In the genomic region with DNA sequence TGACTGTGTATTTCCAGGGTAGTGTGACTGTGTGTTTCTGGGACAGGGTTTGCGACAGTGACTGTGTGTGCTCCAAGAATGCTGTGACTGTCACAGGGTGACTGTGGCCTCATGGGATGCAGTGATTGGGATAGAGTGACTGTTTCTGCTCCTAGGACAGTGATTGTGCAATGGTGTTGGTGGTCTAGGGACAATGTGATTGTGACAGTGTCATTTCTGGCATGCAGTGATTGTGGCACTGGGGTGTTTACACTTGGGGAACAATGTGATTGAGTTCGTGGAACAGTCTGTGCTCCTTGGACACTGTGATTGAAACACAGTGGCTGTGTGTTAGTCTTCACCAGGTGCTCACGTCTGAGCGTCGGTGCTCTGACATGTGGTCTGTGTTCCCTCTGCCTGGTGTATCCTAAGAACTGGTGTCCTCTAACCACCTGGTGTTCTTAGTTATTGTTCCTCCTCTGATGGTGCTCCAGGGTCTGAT, we compare ENCODE assay signal across 11 cellular contexts. TPM values are rescaled to one million over a fixed set of nuclear protein-coding genes. Genes with fewer than 3 reads are reported as not detected.
DNase-seq lines count a peak whose midpoint lies in the region; ATAC-seq and TF ChIP-seq lines count a peak whose summit lies in the region.
"Had no signal": no experiment of that assay in that cellular context is flagged by ENCODE, and none has a peak within 500 bp of the region (broad histone marks: within the 10 kb centered on the region; RNA-seq: fewer than 3 reads in every experiment).

No MANE protein-coding gene starts in this region.

- H3K79me2 ChIP-seq in GM23248 (ENCODE audit: insufficient read depth): no peaks in the 10 kb centered on the region

- H3K4me3 ChIP-seq in BLaER1 treated with 17β-estradiol and CSF1 and Interleukin-3, amounts not matched to agents 10 nM and 100 nM: peak overlapping the region; percentile 79 to 90 (median 84)
- H3K4me3 ChIP-seq in GM23248 (no peak overlapping the region), lower leg skin (ENCODE audit: low read depth, poor library complexity, severe bottlenecking) (no peak overlapping the region)

- peaks cover 0 to 66% (median 22%) of the 10 kb centered on the region in 11 experiments; a peak in 13 of 22 replicates for H4K20me1 ChIP-seq in BLaER1 treated with 17β-estradiol and CSF1 and Interleukin-3, amounts not matched to agents 10 nM and 100 nM
- no peaks in the 10 kb centered on the region for H4K20me1 ChIP-seq in GM23248 (ENCODE audit: insufficient read depth)

- peaks cover 13% of the 10 kb centered on the region; the same call in 1 of the 2 replicates for H3F3A ChIP-seq in GM23248 (ENCODE audit: insufficient read depth)

- no peaks in the 10 kb centered on the region for H3K9me2 ChIP-seq in GM23248 (ENCODE audit: insufficient read depth)

- H2AFZ ChIP-seq in GM23248: no peak overlapping the region

- no peaks in the 10 kb centered on the region for H3K9me3 Mint-ChIP-seq in memory B cell

- peak overlapping the region; percentile 72 for H3K4me3 Mint-ChIP-seq in T-helper 17 cell
- peak overlapping the region; percentile 8 for H3K4me3 Mint-ChIP-seq in memory B cell

- no peak for TF ChIP-seq CTCF in GM20000 (IDR thresholded peaks at IDR 0.05; ENCODE audit: extremely low read depth, missing control alignments)
- TF ChIP-seq CTCF in lower leg skin (IDR thresholded peaks at IDR 0.05): no peak

- intact Hi-C loops in lower leg skin (cut with DNase I; ENCODE audit: low total_unique reads): no loop called here

- H3K36me3 Mint-ChIP-seq in T-helper 17 cell (ENCODE audit: low read depth): peaks cover 3% of the 10 kb centered on the region
- no peaks in the 10 kb centered on the region for H3K36me3 Mint-ChIP-seq in memory B cell

- peak overlapping the region in 10 of 11 experiments; percentile 74 to 90 (median 86); a peak in 16 of 22 replicates for H3K27ac ChIP-seq in BLaER1 treated with 17β-estradiol and CSF1 and Interleukin-3, amounts not matched to agents 10 nM and 100 nM
- H3K27ac ChIP-seq in GM23248: no peak overlapping the region

- DNase-seq in GM20000 (ENCODE audit: low spot score) (peak; percentile 21), T-helper 17 cell (no peak), memory B cell (ENCODE audit: low spot score in 2 of 2) (no peak), H4 (ENCODE audit: low spot score) (no peak), GM23248 (no peak), lower leg skin (ENCODE audit: low spot score in 2 of 2) (no peak), NCI-H226 (no peak)
- DNase-seq: activated effector memory CD4-positive, alpha-beta T cell treated with anti-CD3 and anti-CD28 coated beads, Interleukin-2, amount 50 U/mL, for 16 hours; GOT3; MG63 had no signal

- peak overlapping the region; percentile 68 for H3K27ac Mint-ChIP-seq in T-helper 17 cell
- no peak overlapping the region for H3K27ac Mint-ChIP-seq in memory B cell

- H3K4me2 ChIP-seq in BLaER1 treated with 17β-estradiol and CSF1 and Interleukin-3, amounts not matched to agents 10 nM and 100 nM: peak overlapping the region; percentile 90 to 100 (median 98)
- H3K4me2 ChIP-seq in GM23248 (ENCODE audit: unreplicated experiment): no peak overlapping the region

- ATAC-seq in T-helper 17 cell: no peak
- ATAC-seq in memory B cell (ENCODE audit: low read depth): no peak

- no peaks in the 10 kb centered on the region for H3K36me3 ChIP-seq in BLaER1 treated with 17β-estradiol and CSF1 and Interleukin-3, amounts not matched to agents 10 nM and 100 nM
- no peaks in the 10 kb centered on the region for H3K36me3 ChIP-seq in GM23248 (ENCODE audit: low read depth)
- H3K36me3 ChIP-seq: MG63 had no signal

- peaks cover 76 to 86% (median 80%) of the 10 kb centered on the region in 10 experiments for H3K4me1 ChIP-seq in BLaER1 treated with 17β-estradiol and CSF1 and Interleukin-3, amounts not matched to agents 10 nM and 100 nM
- H3K4me1 ChIP-seq in GM23248 (ENCODE audit: insufficient read depth): peaks cover 7% of the 10 kb centered on the region; the same call in 1 of the 2 replicates

- H3K9me3 ChIP-seq in BLaER1 treated with 17β-estradiol and CSF1 and Interleukin-3, amounts not matched to agents 10 nM and 100 nM (replicated peaks in 1 of 11): no peaks in the 10 kb centered on the region
- H3K9me3 ChIP-seq in T-helper 17 cell (ENCODE audit: control insufficient read depth, low read length, poor library complexity, severe bottlenecking): no peaks in the 10 kb centered on the region
- H3K9me3 ChIP-seq in GM23248 (ENCODE audit: low read depth): no peaks in the 10 kb centered on the region
- H3K9me3 ChIP-seq: MG63 had no signal

- no peak for TF ChIP-seq POLR2A in lower leg skin (IDR thresholded peaks at IDR 0.05)

- in situ Hi-C loops in GM23248 (cut with MboI): no loop called here

- H3K4me1 Mint-ChIP-seq in T-helper 17 cell (peaks cover 45% of the 10 kb centered on the region), memory B cell (peaks cover 39% of the 10 kb centered on the region)

- 26 to 47% methylated on average over 5 of the region's 5 CpGs for WGBS in GM23248 (ENCODE audit: low coverage in 1 of 2, low lambda C conversion rate in 2 of 2, missing lambda C conversion rate in 2 of 2), 2 experiments
- 63 to 64% methylated on average over 5 of the region's 5 CpGs for WGBS in lower leg skin, 2 donors

- peaks cover 0 to 12% (median 0%) of the 10 kb centered on the region in 11 experiments; a peak in 3 of 22 replicates for H3K27me3 ChIP-seq in BLaER1 treated with 17β-estradiol and CSF1 and Interleukin-3, amounts not matched to agents 10 nM and 100 nM
- H3K27me3 ChIP-seq in GM23248 (replicated peaks; ENCODE audit: insufficient read depth): peaks cover 23% of the 10 kb centered on the region

- peaks cover 39% of the 10 kb centered on the region for H3K27me3 Mint-ChIP-seq in T-helper 17 cell
- H3K27me3 Mint-ChIP-seq in memory B cell: peaks cover 25% of the 10 kb centered on the region

- peak overlapping the region; percentile 77 to 93 (median 85); a peak in 20 of 22 replicates for H3K9ac ChIP-seq in BLaER1 treated with 17β-estradiol and CSF1 and Interleukin-3, amounts not matched to agents 10 nM and 100 nM
- H3K9ac ChIP-seq in GM23248: no peak overlapping the region

RNA-seq across cellular contexts. Expression of a gene that starts 1.7 kb away (rescaled TPM):
- total RNA-seq in T-helper 17 cell (1 to 10 TPM; 5.7 to 9.5 TPM), lower leg skin (1 to 10 TPM; 4.1 to 6.8 (median 5.7) TPM)
- total RNA-seq in H4 (2014; rRNA removed; shearing (Covaris generic)): 1.0 and 1.1 TPM in 2 replicates
- 2.4 and 4.7 TPM in 2 replicates for total RNA-seq in GM23248 (2014; rRNA removed; shearing (Covaris generic))
- 15.9 and 17.4 TPM in 2 replicates for polyA plus RNA-seq in GM23248 (2016; fragmentation: Nextera tagmentation; extraction: Ambion mirVana)

RNA-seq across cellular contexts. Expression of a gene that starts 18.7 kb away (rescaled TPM):
- total RNA-seq in T-helper 17 cell (100 to 1,000 TPM; 198 to 207 TPM), lower leg skin (100 to 1,000 TPM in 3 of 4 donors, 10 to 100 TPM in 1; 92.8 to 142 (median 120) TPM)
- 105 and 132 TPM in 2 replicates for total RNA-seq in H4 (2014; rRNA removed; shearing (Covaris generic))
- 268 and 301 TPM in 2 replicates for total RNA-seq in GM23248 (2014; rRNA removed; shearing (Covaris generic))
- 288 and 291 TPM in 2 replicates for polyA plus RNA-seq in GM23248 (2016; fragmentation: Nextera tagmentation; extraction: Ambion mirVana)

RNA-seq across cellular contexts. Expression of a gene that starts 41.6 kb away (rescaled TPM):
- total RNA-seq in T-helper 17 cell (100 to 1,000 TPM; 241 to 267 TPM), lower leg skin (100 to 1,000 TPM in 1 of 4 donors, 10 to 100 TPM in 3; 48.2 to 115 (median 64.8) TPM)
- total RNA-seq in H4 (2014; rRNA removed; shearing (Covaris generic)): 28.2 and 37.1 TPM in 2 replicates
- 64.1 and 85.5 TPM in 2 replicates for total RNA-seq in GM23248 (2014; rRNA removed; shearing (Covaris generic))
- 54.3 and 60.4 TPM in 2 replicates for polyA plus RNA-seq in GM23248 (2016; fragmentation: Nextera tagmentation; extraction: Ambion mirVana)

Comparison
In these comparisons a context has a peak if more than half of its experiments do, and no peak if none do; other contexts are left out.
1. H3K4me3 ChIP-seq: peak in BLaER1 treated with 17β-estradiol and CSF1 and Interleukin-3, amounts not matched to agents 10 nM and 100 nM (10 of 10); none in GM23248 (single experiment) and lower leg skin (single experiment).